ENCODE assay signal across 13 cellular contexts in genomic region chr15:74312445-74313007, GRCh38. TPM values are rescaled to one million over a fixed set of nuclear protein-coding genes. Genes with fewer than 3 reads are reported as not detected.
DNase-seq lines count a peak whose midpoint lies in the region; ATAC-seq, FAIRE-seq and TF ChIP-seq lines count a peak whose summit lies in the region.
"Had no signal": no experiment of that assay in that cellular context is flagged by ENCODE, and none has a peak within 500 bp of the region (broad histone marks: within the 10 kb centered on the region; RNA-seq: fewer than 3 reads in every experiment).

No MANE protein-coding gene starts in this region.

- H3K4me1 Mint-ChIP-seq in activated CD4-positive, alpha-beta memory T cell treated with anti-CD3 and anti-CD28 coated beads, Interleukin-2, amount 10 ng/mL, durations not matched to agents 7 days and 5 days, result peaks cover 28% of the 10 kb centered on the region

- H3K4me3 ChIP-seq in H1 (ENCODE audit: extremely low read depth in 1 of 4, insufficient read depth in 2 of 4, low read depth in 3 of 4, low read length in 4 of 4) (no peak overlapping the region), lower lobe of right lung (no peak overlapping the region)
- H3K4me3 ChIP-seq: prostate gland had no signal

- peaks cover 0 to 31% (median 25%) of the 10 kb centered on the region in 4 experiments; a peak in 6 of 7 replicates for H3K4me1 ChIP-seq in H1 (replicated peaks in 1 of 4; ENCODE audit: control insufficient read depth in 3 of 4, insufficient read depth in 4 of 4, low read length in 3 of 4)
- H3K4me1 ChIP-seq in lower lobe of right lung, result no peaks in the 10 kb centered on the region
- H3K4me1 ChIP-seq: prostate gland had no signal

- H3K9me3 ChIP-seq in H1 (ENCODE audit: insufficient read depth in 2 of 2, low read depth in 1 of 2, low read length in 1 of 2) (no peaks in the 10 kb centered on the region), lower lobe of right lung (no peaks in the 10 kb centered on the region)
- H3K9me3 ChIP-seq: prostate gland had no signal

- H3K23ac ChIP-seq in H1 (ENCODE audit: insufficient read length), result no peak overlapping the region

- H2BK20ac ChIP-seq in H1 (ENCODE audit: low read length), result no peak overlapping the region

- no peak for TF ChIP-seq RAD21 in H1 (IDR thresholded peaks at IDR 0.05 in 1 of 2, conservative IDR thresholded peaks at IDR 0.05 in 1 of 2; ENCODE audit: low read depth in 2 of 2, low read length in 2 of 2)

- H3K23me2 ChIP-seq in H1 (ENCODE audit: low read depth, low read length), result no peaks in the 10 kb centered on the region

- POLR2A ChIA-PET in H1 (lab: Charles Lee; ENCODE audit: partially characterized antibody), result interaction anchor here (1.3 to 1.4 kb wide), 2 partner anchors 110 to 178 kb away, joined by 3 to 4 read pairs; partner anchors contain the start of gene STRA6
- POLR2A ChIA-PET in activated CD4-positive, alpha-beta memory T cell treated with anti-CD3 and anti-CD28 coated beads, Interleukin-2, amount 10 ng/mL, durations not matched to agents 7 days and 5 days (lab: Charles Lee), result no interaction called here

- no peaks in the 10 kb centered on the region for H3K79me2 ChIP-seq in H1 (ENCODE audit: control insufficient read depth in 1 of 2, insufficient read depth in 2 of 2, low read length in 2 of 2)

- peak; percentile 61 for DNase-seq in D721Med (ENCODE audit: insufficient read length, low spot score)
- peak; percentile 95 for DNase-seq in NCI-H1694 (lab: John Stamatoyannopoulos, UW)
- DNase-seq in NCI-H524 treated with DMSO at 0.1 percent for 48 hours (lab: John Stamatoyannopoulos, UW), result peak; percentile 97
- DNase-seq in H1 (ENCODE audit: low read depth in 1 of 2, low spot score in 2 of 2), result no peak
- DNase-seq in activated CD4-positive, alpha-beta memory T cell treated with anti-CD3 and anti-CD28 coated beads, Interleukin-2, amount 10 ng/mL, durations not matched to agents 7 days and 5 days, result no peak
- no peak for DNase-seq in lower lobe of right lung
- DNase-seq in H4 (ENCODE audit: low spot score), result no peak
- DNase-seq: activated CD8-positive, alpha-beta memory T cell treated with anti-CD3 and anti-CD28 coated beads, Interleukin-2, amount 50 U/mL, for 48 hours; stimulated activated CD4-positive, alpha-beta T cell treated with anti-CD3 and anti-CD28 coated beads, Interleukin-2, amount 100 ng/mL, for 24 hours had no signal

- H3K14ac ChIP-seq in H1 (ENCODE audit: insufficient read length), result no peak overlapping the region

- H3K36me3 ChIP-seq in H1 (ENCODE audit: control insufficient read depth in 2 of 4, insufficient read depth in 4 of 4, low read length in 3 of 4) (no peaks in the 10 kb centered on the region), lower lobe of right lung (no peaks in the 10 kb centered on the region)
- H3K36me3 ChIP-seq: prostate gland had no signal

- TF ChIP-seq CTCF in D721Med (IDR thresholded peaks at IDR 0.05; ENCODE audit: insufficient read depth, missing control alignments), result no peak
- no peak for TF ChIP-seq CTCF in H1 (IDR thresholded peaks at IDR 0.05; ENCODE audit: control extremely low read depth in 1 of 3, insufficient read depth in 1 of 3, low read depth in 1 of 3, low read length in 3 of 3)
- no peak for TF ChIP-seq CTCF in lower lobe of right lung (IDR thresholded peaks at IDR 0.05)

- H3K27ac ChIP-seq in H1 (ENCODE audit: low read depth, low read length) (no peak overlapping the region), lower lobe of right lung (no peak overlapping the region)
- H3K27ac ChIP-seq: prostate gland had no signal

- H4K5ac ChIP-seq in H1 (ENCODE audit: insufficient read length, low read depth, low read length), result no peak overlapping the region

- no peaks in the 10 kb centered on the region for H3K79me1 ChIP-seq in H1 (ENCODE audit: low read depth, low read length)

- CTCF ChIA-PET in H1 (lab: Charles Lee; ENCODE audit: partially characterized antibody), result interaction anchor here (0.6 to 15.2 kb wide), 29 partner anchors 10 to 961 kb away, joined by 3 to 353 read pairs (median 4); partner anchors contain the start of genes ISLR2, PML and STRA6
- CTCF ChIA-PET in activated CD4-positive, alpha-beta memory T cell treated with anti-CD3 and anti-CD28 coated beads, Interleukin-2, amount 10 ng/mL, durations not matched to agents 7 days and 5 days (lab: Charles Lee), result interaction anchor here (1.7 kb wide), 1 partner anchor 9 kb away, joined by 9 read pairs; no protein-coding TSS in a partner anchor

- H3K18ac ChIP-seq in H1 (ENCODE audit: extremely low read depth, low read length), result peak overlapping the region; percentile 32; the same call in 1 of the 2 replicates

- H3K27me3 Mint-ChIP-seq in activated CD4-positive, alpha-beta memory T cell treated with anti-CD3 and anti-CD28 coated beads, Interleukin-2, amount 10 ng/mL, durations not matched to agents 7 days and 5 days, result peaks cover 11% of the 10 kb centered on the region

- no peaks in the 10 kb centered on the region for H3K9me3 Mint-ChIP-seq in activated CD4-positive, alpha-beta memory T cell treated with anti-CD3 and anti-CD28 coated beads, Interleukin-2, amount 10 ng/mL, durations not matched to agents 7 days and 5 days
- H3K9me3 Mint-ChIP-seq: dendritic cell treated with granulocyte-macrophage colony-stimulating factor and Interleukin-4, amounts not matched to agents 40 ng/mL and 50 ng/mL, for 4 days; mesothelial cell of epicardium had no signal

- 89% methylated on average over 9 of the region's 9 CpGs; no CpG with 5 or more reads in 1 of the 2 experiments for WGBS in H1 (ENCODE audit: extremely low coverage in 1 of 2, insufficient coverage in 1 of 2, insufficient read length in 1 of 2, insufficient replicate concordance in 2 of 2, low coverage in 1 of 2, low lambda C conversion rate in 2 of 2, missing lambda C conversion rate in 1 of 2), 2 experiments

- H3K27me3 ChIP-seq in H1 (replicated peaks in 1 of 4; ENCODE audit: control insufficient read depth in 3 of 4, extremely low read depth in 1 of 4, insufficient read depth in 3 of 4, low read length in 3 of 4), result peaks cover 0 to 7% (median under 1%) of the 10 kb centered on the region in 4 experiments; a peak in 4 of 7 replicates
- peaks cover 13% of the 10 kb centered on the region for H3K27me3 ChIP-seq in lower lobe of right lung (ENCODE audit: low read depth)

- no peak overlapping the region for H3K56ac ChIP-seq in H1 (replicated peaks; ENCODE audit: insufficient read length, low read depth, low read length)

- TF ChIP-seq POLR2A in H1 (IDR thresholded peaks at IDR 0.05; ENCODE audit: control extremely low read depth in 1 of 2, low read depth in 2 of 2, low read length in 2 of 2), result no peak

- no peak overlapping the region for H2AK5ac ChIP-seq in H1 (ENCODE audit: low read depth, low read length)

- intact Hi-C loops in lower lobe of right lung (cut with DNase I), result no loop called here

- ATAC-seq in lower lobe of right lung (no peak), GM18873 (IDR thresholded peaks at IDR 0.05; ENCODE audit: low FRiP score, unreplicated experiment) (no peak)

- no peak overlapping the region for H3K9ac ChIP-seq in H1 (replicated peaks in 1 of 4; ENCODE audit: extremely low read depth in 1 of 4, low read depth in 3 of 4, low read length in 3 of 4)

- no peak overlapping the region for H2AFZ ChIP-seq in H1 (ENCODE audit: low read length)

- H3K4me3 Mint-ChIP-seq in activated CD4-positive, alpha-beta memory T cell treated with anti-CD3 and anti-CD28 coated beads, Interleukin-2, amount 10 ng/mL, durations not matched to agents 7 days and 5 days, result no peak overlapping the region
- H3K4me3 Mint-ChIP-seq: dendritic cell treated with granulocyte-macrophage colony-stimulating factor and Interleukin-4, amounts not matched to agents 40 ng/mL and 50 ng/mL, for 4 days; mesothelial cell of epicardium had no signal

- no peaks in the 10 kb centered on the region for H4K20me1 ChIP-seq in H1 (replicated peaks in 1 of 2; ENCODE audit: control insufficient read depth in 1 of 2, insufficient read depth in 2 of 2, low read length in 2 of 2)

- H3K36me3 Mint-ChIP-seq in activated CD4-positive, alpha-beta memory T cell treated with anti-CD3 and anti-CD28 coated beads, Interleukin-2, amount 10 ng/mL, durations not matched to agents 7 days and 5 days (ENCODE audit: low read depth), result no peaks in the 10 kb centered on the region
- H3K36me3 Mint-ChIP-seq: mesothelial cell of epicardium had no signal

- peak overlapping the region; percentile 97 for H2BK15ac ChIP-seq in H1 (ENCODE audit: low read length)

- no peak overlapping the region; the same call in 1 of the 2 replicates for H2BK5ac ChIP-seq in H1 (ENCODE audit: low read depth, low read length)

- no peak overlapping the region for H3K4me2 ChIP-seq in H1 (ENCODE audit: insufficient read depth in 1 of 2, low read depth in 2 of 2, low read length in 2 of 2)

- H2BK120ac ChIP-seq in H1 (replicated peaks; ENCODE audit: low read depth, low read length), result no peak overlapping the region

- H4K8ac ChIP-seq in H1 (ENCODE audit: extremely low read depth, insufficient read depth, low read length), result peak overlapping the region; percentile 63; the same call in 1 of the 2 replicates

- H3K27ac Mint-ChIP-seq in activated CD4-positive, alpha-beta memory T cell treated with anti-CD3 and anti-CD28 coated beads, Interleukin-2, amount 10 ng/mL, durations not matched to agents 7 days and 5 days, result no peak overlapping the region
- H3K27ac Mint-ChIP-seq: dendritic cell treated with granulocyte-macrophage colony-stimulating factor and Interleukin-4, amounts not matched to agents 40 ng/mL and 50 ng/mL, for 4 days; mesothelial cell of epicardium had no signal

- no peak overlapping the region for H3K4ac ChIP-seq in H1 (replicated peaks; ENCODE audit: insufficient read length, low read depth, low read length)

- no peak for FAIRE-seq in D721Med (lab: Jason Lieb, UNC)
- FAIRE-seq in H1 (lab: Jason Lieb, UNC), result no peak

- peak overlapping the region; percentile 99 for H2BK12ac ChIP-seq in H1 (ENCODE audit: low read depth, low read length)

- TF ChIP-seq EP300 in H1 (IDR thresholded peaks at IDR 0.05; ENCODE audit: borderline replicate concordance in 1 of 2, low read depth in 2 of 2, low read length in 2 of 2), result no peak

- peak overlapping the region; percentile 75 for H4K91ac ChIP-seq in H1 (replicated peaks; ENCODE audit: insufficient read length, low read length)

TF ChIP-seq in H1, 55 proteins besides CTCF, POLR2A, EP300 and RAD21 (continues in another document):
- no peak for TF ChIP-seq SP2 (IDR thresholded peaks at IDR 0.05; ENCODE audit: low read length)

RNA-seq across cellular contexts. Expression of gene CYP11A1, which starts 54.9 kb away (rescaled TPM):
- 1.9 and 3.3 TPM in 2 replicates for total RNA-seq in H1 (2021; fragmentation: NEBNext Ultra II Directional; extraction: Animal tissue kit (Norgen Biotek cat#: 25700))
- 7.2 and 7.5 TPM in 2 replicates for polyA plus RNA-seq in H1 (2011; rRNA removed)
- 6.9 TPM for polyA plus RNA-seq in H1 (2011; cell fraction: cytosol; rRNA removed)
- polyA plus RNA-seq in H1 (2011; cell fraction: nucleus; rRNA removed), result 7.1 TPM
- polyA plus RNA-seq in H1 (2012, experiment 1 of 2), result 3.6 to 5.9 TPM (median 4.9 TPM) in 4 replicates
- polyA plus RNA-seq in H1 (2012, experiment 2 of 2), result 4.9 TPM
- 2.0 TPM for polyA plus RNA-seq in H1 (2013, experiment 1 of 2)
- 2.0 TPM for polyA plus RNA-seq in H1 (2013, experiment 2 of 2)
- polyA minus RNA-seq in H1 (2011; rRNA and poly(A)+ RNA removed), result 6.3 and 7.6 TPM in 2 replicates
- 4.3 TPM for polyA minus RNA-seq in H1 (2011; cell fraction: cytosol; rRNA and poly(A)+ RNA removed)
- 2.8 TPM for polyA minus RNA-seq in H1 (2011; cell fraction: nucleus; rRNA and poly(A)+ RNA removed)
- not detected for total RNA-seq in activated CD4-positive, alpha-beta memory T cell treated with anti-CD3 and anti-CD28 coated beads, Interleukin-2, amount 10 ng/mL, durations not matched to agents 7 days and 5 days
- total RNA-seq in lower lobe of right lung, result 0.59 TPM
- total RNA-seq in H4 (2014; rRNA removed; shearing (Covaris generic)), result not detected in 2 replicates

Comparison
In these comparisons a context has a peak if more than half of its experiments do, and no peak if none do; other contexts are left out.
1. DNase-seq: peak in D721Med (single experiment), NCI-H1694 (single experiment) and NCI-H524 treated with DMSO at 0.1 percent for 48 hours (single experiment); none in H1 (0 of 2), activated CD4-positive, alpha-beta memory T cell treated with anti-CD3 and anti-CD28 coated beads, Interleukin-2, amount 10 ng/mL, durations not matched to agents 7 days and 5 days (single experiment), lower lobe of right lung (single experiment) and H4 (single experiment).